In the genomic region with DNA sequence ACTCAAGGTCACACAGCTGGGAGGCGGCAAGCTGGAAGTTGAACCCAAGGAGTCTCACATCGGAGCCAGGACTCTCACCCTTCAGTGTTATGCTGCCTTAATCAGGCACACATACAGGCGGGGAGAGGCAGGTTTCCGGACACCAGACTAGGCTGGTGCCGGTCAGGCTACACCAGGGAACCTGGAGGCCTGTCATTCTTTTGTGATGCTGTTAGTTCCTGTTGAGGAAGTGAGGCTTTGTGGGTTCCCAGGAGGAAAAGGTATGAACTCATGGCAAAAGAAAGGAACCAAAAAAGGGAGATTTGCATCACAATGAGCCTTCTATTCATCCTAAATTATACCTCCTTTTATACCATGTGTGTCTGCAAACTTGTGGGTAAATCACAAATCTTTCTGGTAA, we compare ENCODE assay signal across 13 cellular contexts.
DNase-seq lines count a peak whose midpoint lies in the region; ATAC-seq and TF ChIP-seq lines count a peak whose summit lies in the region.
"Had no signal": no experiment of that assay in that cellular context is flagged by ENCODE, and none has a peak within 500 bp of the region (broad histone marks: within the 10 kb centered on the region; RNA-seq: fewer than 3 reads in every experiment).

No MANE protein-coding gene starts in this region.

- H4K20me1 ChIP-seq in neural progenitor cell (ENCODE audit: low read depth): peaks cover 62% of the 10 kb centered on the region

- TF ChIP-seq CTCF in RWPE2 (IDR thresholded peaks at IDR 0.05; ENCODE audit: poor library complexity, severe bottlenecking) (no peak), fibroblast of the aortic adventitia (IDR thresholded peaks at IDR 0.05; ENCODE audit: insufficient read depth, low read length) (no peak), neural progenitor cell (IDR thresholded peaks at IDR 0.05) (no peak)

- H3K36me3 Mint-ChIP-seq in neural progenitor cell: peaks cover 2% of the 10 kb centered on the region

- no peak overlapping the region for H3K4me3 Mint-ChIP-seq in neural progenitor cell
- H3K4me3 Mint-ChIP-seq: B cell had no signal

- peak overlapping the region; percentile 11 for H3K27ac ChIP-seq in RWPE2 (ENCODE audit: poor library complexity, severe bottlenecking)
- peak overlapping the region; percentile 56 for H3K27ac ChIP-seq in neural progenitor cell
- no peak overlapping the region for H3K27ac ChIP-seq in substantia nigra (ENCODE audit: low read depth, low read length, poor library complexity, severe bottlenecking)

- no peak overlapping the region for H2AFZ ChIP-seq in neural progenitor cell (replicated peaks)

- ATAC-seq in RWPE2 (ENCODE audit: low read depth): no peak
- no peak for ATAC-seq in GM21723 (IDR thresholded peaks at IDR 0.05; ENCODE audit: unreplicated experiment)

- DNase-seq in DMS153 (lab: John Stamatoyannopoulos, UW): peak; percentile 5
- DNase-seq in RWPE2 (ENCODE audit: low spot score): no peak
- peak; percentile 25 for DNase-seq in fibroblast of the aortic adventitia (ENCODE audit: low read depth)
- DNase-seq in neural progenitor cell (ENCODE audit: low spot score): peak; percentile 75
- no peak for DNase-seq in substantia nigra (lab: John Stamatoyannopoulos, UW)
- no peak for DNase-seq in COLO668 (lab: John Stamatoyannopoulos, UW; ENCODE audit: unreplicated experiment)
- no peak for DNase-seq in dedifferentiated amniotic fluid mesenchymal stem cell (ENCODE audit: extremely low spot score)
- DNase-seq: activated CD4-positive, alpha-beta T cell treated with anti-CD3 and anti-CD28 coated beads for 1 hour; NCI-H446 treated with DMSO at 0.1 percent for 48 hours; SIG-M5; stimulated activated CD4-positive, alpha-beta T cell treated with anti-CD3 and anti-CD28 coated beads, Interleukin-15, amount 100 ng/mL, for 24 hours had no signal

- H3K9ac ChIP-seq in neural progenitor cell: no peak overlapping the region

- H3K36me3 ChIP-seq in RWPE2 (ENCODE audit: low read depth): no peaks in the 10 kb centered on the region
- H3K36me3 ChIP-seq in neural progenitor cell: no peaks in the 10 kb centered on the region

- H3K27me3 Mint-ChIP-seq in neural progenitor cell (ENCODE audit: insufficient read depth, low read depth): peaks cover 4% of the 10 kb centered on the region

- peaks cover 100% of the 10 kb centered on the region for H3K79me2 ChIP-seq in neural progenitor cell (ENCODE audit: low read depth)

- H3K4me1 ChIP-seq in RWPE2 (ENCODE audit: insufficient read depth, poor library complexity, severe bottlenecking) (peaks cover 40% of the 10 kb centered on the region), neural progenitor cell (peaks cover 77% of the 10 kb centered on the region)

- H3K9me3 ChIP-seq in RWPE2 (ENCODE audit: severe bottlenecking) (no peaks in the 10 kb centered on the region), neural progenitor cell (ENCODE audit: low read depth) (no peaks in the 10 kb centered on the region)

- no peaks in the 10 kb centered on the region for H3K9me3 Mint-ChIP-seq in neural progenitor cell

- H3K27ac Mint-ChIP-seq in neural progenitor cell: peak overlapping the region; percentile 80
- H3K27ac Mint-ChIP-seq: B cell had no signal

- H3F3A ChIP-seq in neural progenitor cell (ENCODE audit: low read depth): peaks cover 49% of the 10 kb centered on the region

- H3K4me3 ChIP-seq in RWPE2 (ENCODE audit: severe bottlenecking): no peak overlapping the region
- H3K4me3 ChIP-seq in fibroblast of the aortic adventitia (ENCODE audit: low read depth, low read length): no peak overlapping the region
- H3K4me3 ChIP-seq in neural progenitor cell: no peak overlapping the region

- H3K4me1 Mint-ChIP-seq in neural progenitor cell: peaks cover 40% of the 10 kb centered on the region
- H3K4me1 Mint-ChIP-seq: B cell had no signal

- H3K27me3 ChIP-seq in RWPE2 (ENCODE audit: insufficient read depth, poor library complexity, severe bottlenecking) (no peaks in the 10 kb centered on the region), neural progenitor cell (no peaks in the 10 kb centered on the region)

- peak overlapping the region; percentile 54 for H3K4me2 ChIP-seq in neural progenitor cell

Comparison
In these comparisons a context has a peak if more than half of its experiments do, and no peak if none do; other contexts are left out.
1. DNase-seq: peak in DMS153 (single experiment), fibroblast of the aortic adventitia (single experiment) and neural progenitor cell (single experiment); none in RWPE2 (single experiment), substantia nigra (0 of 49), COLO668 (single experiment) and dedifferentiated amniotic fluid mesenchymal stem cell (single experiment).